In genomic region chr4:40672528-40673522, GRCh38 we compare ENCODE assay signal across 8 cellular contexts. TPM values are rescaled to one million over a fixed set of nuclear protein-coding genes. Genes with fewer than 3 reads are reported as not detected.
DNase-seq lines count a peak whose midpoint lies in the region; ATAC-seq and TF ChIP-seq lines count a peak whose summit lies in the region.

No MANE protein-coding gene starts in this region.

- ATAC-seq in HG02610 (IDR thresholded peaks at IDR 0.05; ENCODE audit: unreplicated experiment): peak; percentile 86
- peak; percentile 92 for ATAC-seq in activated CD8-positive, alpha-beta T cell treated with anti-CD3 and anti-CD28 coated beads, Interleukin-2, amount 10 ng/mL, durations not matched to agents 7 days and 5 days
- peak; percentile 98 for ATAC-seq in foreskin keratinocyte
- peak; percentile 65 for ATAC-seq in sciatic nerve

- peaks cover 11% of the 10 kb centered on the region for H3K4me1 ChIP-seq in foreskin keratinocyte

- H3K27ac Mint-ChIP-seq in activated CD8-positive, alpha-beta T cell treated with anti-CD3 and anti-CD28 coated beads, Interleukin-2, amount 10 ng/mL, durations not matched to agents 7 days and 5 days: peak overlapping the region; percentile 86

- H3K9me3 Mint-ChIP-seq in activated CD8-positive, alpha-beta T cell treated with anti-CD3 and anti-CD28 coated beads, Interleukin-2, amount 10 ng/mL, durations not matched to agents 7 days and 5 days (ENCODE audit: insufficient read depth): no peaks in the 10 kb centered on the region

- peak overlapping the region; percentile 73 for H3K27ac ChIP-seq in foreskin keratinocyte

- H3K27me3 ChIP-seq in foreskin keratinocyte: no peaks in the 10 kb centered on the region

- DNase-seq in activated naive CD4-positive, alpha-beta T cell treated with Interleukin-2 at 50 U/mL for 16 hours: peak; percentile 69
- no peak for DNase-seq in activated naive CD4-positive, alpha-beta T cell (lab: John Stamatoyannopoulos, UW)
- DNase-seq in NB4 (ENCODE audit: low read depth) (peak; percentile 99), foreskin keratinocyte (peak; percentile 97 to 99), sciatic nerve (ENCODE audit: low spot score) (peak; percentile 60), ureter (ENCODE audit: low spot score) (no peak)
- peak; percentile 65 for DNase-seq in activated CD8-positive, alpha-beta T cell treated with anti-CD3 and anti-CD28 coated beads, Interleukin-2, amount 10 ng/mL, durations not matched to agents 7 days and 5 days

- H3K4me3 ChIP-seq in NB4 (ENCODE audit: low read depth, low read length): peak overlapping the region; percentile 16

- peak overlapping the region; percentile 42 for H3K4me3 Mint-ChIP-seq in activated CD8-positive, alpha-beta T cell treated with anti-CD3 and anti-CD28 coated beads, Interleukin-2, amount 10 ng/mL, durations not matched to agents 7 days and 5 days

- no peaks in the 10 kb centered on the region for H3K27me3 Mint-ChIP-seq in activated CD8-positive, alpha-beta T cell treated with anti-CD3 and anti-CD28 coated beads, Interleukin-2, amount 10 ng/mL, durations not matched to agents 7 days and 5 days (ENCODE audit: low read depth)

- TF ChIP-seq CTCF in NB4 (IDR thresholded peaks at IDR 0.05; ENCODE audit: low read depth, low read length) (no peak), foreskin keratinocyte (conservative IDR thresholded peaks at IDR 0.05) (no peak)

- intact Hi-C loops in sciatic nerve (cut with DNase I): no loop called here

- peaks cover 2% of the 10 kb centered on the region for H3K36me3 Mint-ChIP-seq in activated CD8-positive, alpha-beta T cell treated with anti-CD3 and anti-CD28 coated beads, Interleukin-2, amount 10 ng/mL, durations not matched to agents 7 days and 5 days (ENCODE audit: low read depth)

- H3K4me1 Mint-ChIP-seq in activated CD8-positive, alpha-beta T cell treated with anti-CD3 and anti-CD28 coated beads, Interleukin-2, amount 10 ng/mL, durations not matched to agents 7 days and 5 days (ENCODE audit: low read depth): peaks cover 44% of the 10 kb centered on the region

- POLR2A ChIA-PET in activated CD8-positive, alpha-beta T cell treated with anti-CD3 and anti-CD28 coated beads, Interleukin-2, amount 10 ng/mL, durations not matched to agents 7 days and 5 days (lab: Charles Lee): interaction anchor here (0.6 to 1.0 kb wide), 3 partner anchors 16 to 617 kb away, joined by 3 to 4 read pairs (median 3); no protein-coding TSS in a partner anchor

- TF ChIP-seq POLR2A in NB4 (IDR thresholded peaks at IDR 0.05; ENCODE audit: extremely low read depth, insufficient read length): no peak

- CTCF ChIA-PET in activated CD8-positive, alpha-beta T cell treated with anti-CD3 and anti-CD28 coated beads, Interleukin-2, amount 10 ng/mL, durations not matched to agents 7 days and 5 days (lab: Charles Lee): interaction anchor here (0.9 to 2.0 kb wide), 6 partner anchors 9 to 617 kb away, joined by 3 to 6 read pairs (median 4); no protein-coding TSS in a partner anchor

RNA-seq across cellular contexts. Expression of gene RBM47, which starts 43.2 kb away (rescaled TPM):
- under 1 TPM; 0.60 to 0.66 TPM for total RNA-seq in activated CD8-positive, alpha-beta T cell treated with anti-CD3 and anti-CD28 coated beads, Interleukin-2, amount 10 ng/mL, durations not matched to agents 7 days and 5 days
- total RNA-seq in foreskin keratinocyte (13.9 and 14.0 TPM in 2 replicates), sciatic nerve (21.0 TPM), ureter (110 TPM)
- polyA plus RNA-seq in foreskin keratinocyte: 2.6 and 3.3 TPM in 2 replicates

Comparison
In these comparisons a context has a peak if more than half of its experiments do, and no peak if none do; other contexts are left out.
1. DNase-seq: peak in activated naive CD4-positive, alpha-beta T cell treated with Interleukin-2 at 50 U/mL for 16 hours (single experiment), NB4 (single experiment), activated CD8-positive, alpha-beta T cell treated with anti-CD3 and anti-CD28 coated beads, Interleukin-2, amount 10 ng/mL, durations not matched to agents 7 days and 5 days (single experiment), foreskin keratinocyte (2 of 2) and sciatic nerve (single experiment); none in activated naive CD4-positive, alpha-beta T cell (0 of 4) and ureter (single experiment).
2. Peak in every context shown above with its lines, with median percentiles within 50 percentile points of each other: ATAC-seq.